Comparison of ENCODE assay signal across 11 cellular contexts in the genomic region with DNA sequence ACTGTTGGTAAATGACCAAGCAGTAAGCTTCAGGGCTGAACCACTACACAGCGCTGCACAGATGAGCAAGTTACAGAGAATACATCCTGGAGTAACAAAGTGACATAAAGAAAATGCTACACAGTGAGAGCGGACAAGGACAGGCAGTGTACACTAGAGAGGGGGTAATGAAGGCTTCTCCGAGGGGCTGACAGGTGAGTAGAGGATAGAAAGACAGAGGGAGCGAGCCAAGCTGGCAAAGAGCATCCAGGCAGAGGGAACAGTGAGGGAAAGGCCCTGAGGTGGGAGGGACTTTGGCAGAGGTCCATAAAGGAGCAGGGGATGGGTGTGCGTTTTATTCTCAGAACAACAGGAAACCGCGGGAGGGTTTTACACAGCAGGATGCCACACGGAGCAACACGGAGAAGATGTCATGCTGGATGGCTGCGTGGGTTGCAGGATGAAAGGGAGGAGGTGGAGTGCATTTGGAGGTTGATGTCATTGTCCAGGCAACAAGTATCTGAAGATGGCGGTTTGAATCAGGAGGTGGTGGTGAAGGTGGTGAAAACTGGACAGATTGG. TPM values are rescaled to one million over a fixed set of nuclear protein-coding genes. Genes with fewer than 3 reads are reported as not detected.
A peak's percentile ranks its signal among the peaks of the same experiment; 100 is the strongest.
DNase-seq lines count a peak whose midpoint lies in the region; ATAC-seq and TF ChIP-seq lines count a peak whose summit lies in the region.
"Had no signal": no experiment of that assay in that cellular context is flagged by ENCODE, and none has a peak within 500 bp of the region (broad histone marks: within the 10 kb centered on the region; RNA-seq: fewer than 3 reads in every experiment).

No MANE protein-coding gene starts in this region.

- no peaks in the 10 kb centered on the region for H3K27me3 Mint-ChIP-seq in activated CD8-positive, alpha-beta memory T cell treated with anti-CD3 and anti-CD28 coated beads, Interleukin-2, amount 10 ng/mL, durations not matched to agents 7 days and 5 days
- peaks cover 23% of the 10 kb centered on the region for H3K27me3 Mint-ChIP-seq in central memory CD8-positive, alpha-beta T cell

- 25% methylated on average over 11 of the region's 11 CpGs for WGBS in suprapubic skin

- TF ChIP-seq EP300 in suprapubic skin (IDR thresholded peaks at IDR 0.05), result no peak

- no peaks in the 10 kb centered on the region for H3K36me3 ChIP-seq in suprapubic skin

- DNase-seq in NCI-H1417 (lab: John Stamatoyannopoulos, UW) (peak in 2 of 3 experiments; percentile 6 to 13), NCI-H1417 treated with DMSO at 0.1 percent for 48 hours (lab: John Stamatoyannopoulos, UW) (no peak), GM19240 (ENCODE audit: insufficient read length, low spot score) (no peak), suprapubic skin (ENCODE audit: low spot score in 2 of 2) (no peak), SKM-1 treated with dmso at 0.1 percent for 144 hours (lab: John Stamatoyannopoulos, UW; ENCODE audit: unreplicated experiment) (no peak)
- peak; percentile 57 for DNase-seq in activated CD8-positive, alpha-beta memory T cell treated with anti-CD3 and anti-CD28 coated beads, Interleukin-2, amount 10 ng/mL, durations not matched to agents 7 days and 5 days
- peak in 1 of 2 donors; percentile 27 for DNase-seq in central memory CD8-positive, alpha-beta T cell (ENCODE audit: low spot score in 2 of 2)
- DNase-seq in stimulated activated naive CD4-positive, alpha-beta T cell (lab: John Stamatoyannopoulos, UW), result peak; percentile 46 to 87 (median 75)

- H3K27ac Mint-ChIP-seq in activated CD8-positive, alpha-beta memory T cell treated with anti-CD3 and anti-CD28 coated beads, Interleukin-2, amount 10 ng/mL, durations not matched to agents 7 days and 5 days, result peak overlapping the region; percentile 74
- H3K27ac Mint-ChIP-seq in central memory CD8-positive, alpha-beta T cell (ENCODE audit: low read depth), result peak overlapping the region; percentile 69

- H3K27ac ChIP-seq in suprapubic skin, result no peak overlapping the region
- H3K27ac ChIP-seq: 22Rv1 had no signal

- no peaks in the 10 kb centered on the region for H3K4me1 ChIP-seq in suprapubic skin

- TF ChIP-seq POLR2A in suprapubic skin (IDR thresholded peaks at IDR 0.05), result no peak

- no peak for TF ChIP-seq CTCF in suprapubic skin (IDR thresholded peaks at IDR 0.05)

- H3K4me1 Mint-ChIP-seq in activated CD8-positive, alpha-beta memory T cell treated with anti-CD3 and anti-CD28 coated beads, Interleukin-2, amount 10 ng/mL, durations not matched to agents 7 days and 5 days, result peaks cover 17% of the 10 kb centered on the region
- H3K4me1 Mint-ChIP-seq in central memory CD8-positive, alpha-beta T cell, result peaks cover 30% of the 10 kb centered on the region

- peak; percentile 71 for ATAC-seq in activated CD8-positive, alpha-beta memory T cell treated with anti-CD3 and anti-CD28 coated beads, Interleukin-2, amount 10 ng/mL, durations not matched to agents 7 days and 5 days
- ATAC-seq in central memory CD8-positive, alpha-beta T cell (replicated peaks; ENCODE audit: extremely low read depth, poor library complexity, severe bottlenecking), result peak; percentile 81
- ATAC-seq: left lobe of liver had no signal

- H3K9me3 ChIP-seq in suprapubic skin, result no peaks in the 10 kb centered on the region

- H3K4me3 Mint-ChIP-seq in activated CD8-positive, alpha-beta memory T cell treated with anti-CD3 and anti-CD28 coated beads, Interleukin-2, amount 10 ng/mL, durations not matched to agents 7 days and 5 days, result no peak overlapping the region
- peak overlapping the region; percentile 27 for H3K4me3 Mint-ChIP-seq in central memory CD8-positive, alpha-beta T cell

- CTCF ChIA-PET in activated CD8-positive, alpha-beta memory T cell treated with anti-CD3 and anti-CD28 coated beads, Interleukin-2, amount 10 ng/mL, durations not matched to agents 7 days and 5 days (lab: Charles Lee), result interaction anchor here (1.2 to 1.8 kb wide), 2 partner anchors 25 to 209 kb away, joined by 3 to 5 read pairs; no protein-coding TSS in a partner anchor

- H3K4me3 ChIP-seq in suprapubic skin, result no peak overlapping the region

- no peaks in the 10 kb centered on the region for H3K9me3 Mint-ChIP-seq in activated CD8-positive, alpha-beta memory T cell treated with anti-CD3 and anti-CD28 coated beads, Interleukin-2, amount 10 ng/mL, durations not matched to agents 7 days and 5 days (ENCODE audit: low read depth)
- H3K9me3 Mint-ChIP-seq in central memory CD8-positive, alpha-beta T cell, result no peaks in the 10 kb centered on the region

- H3K27me3 ChIP-seq in suprapubic skin, result peaks cover 39% of the 10 kb centered on the region

- H3K36me3 Mint-ChIP-seq in activated CD8-positive, alpha-beta memory T cell treated with anti-CD3 and anti-CD28 coated beads, Interleukin-2, amount 10 ng/mL, durations not matched to agents 7 days and 5 days, result no peaks in the 10 kb centered on the region
- peaks cover 5% of the 10 kb centered on the region for H3K36me3 Mint-ChIP-seq in central memory CD8-positive, alpha-beta T cell (ENCODE audit: insufficient read depth)

RNA-seq across cellular contexts. Expression of a gene that starts 13.4 kb away (rescaled TPM):
- total RNA-seq in activated CD8-positive, alpha-beta memory T cell treated with anti-CD3 and anti-CD28 coated beads, Interleukin-2, amount 10 ng/mL, durations not matched to agents 7 days and 5 days, result not detected
- 1 to 10 TPM; 1.1 to 3.9 (median 1.8) TPM for total RNA-seq in suprapubic skin
- total RNA-seq: left lobe of liver, osteocyte had no signal

Comparison
In these comparisons a context has a peak if more than half of its experiments do, and no peak if none do; other contexts are left out.
1. DNase-seq: peak in NCI-H1417 (2 of 3), activated CD8-positive, alpha-beta memory T cell treated with anti-CD3 and anti-CD28 coated beads, Interleukin-2, amount 10 ng/mL, durations not matched to agents 7 days and 5 days (single experiment) and stimulated activated naive CD4-positive, alpha-beta T cell (6 of 6); none in NCI-H1417 treated with DMSO at 0.1 percent for 48 hours (single experiment), GM19240 (single experiment), suprapubic skin (0 of 2) and SKM-1 treated with dmso at 0.1 percent for 144 hours (single experiment).